In the genomic region with DNA sequence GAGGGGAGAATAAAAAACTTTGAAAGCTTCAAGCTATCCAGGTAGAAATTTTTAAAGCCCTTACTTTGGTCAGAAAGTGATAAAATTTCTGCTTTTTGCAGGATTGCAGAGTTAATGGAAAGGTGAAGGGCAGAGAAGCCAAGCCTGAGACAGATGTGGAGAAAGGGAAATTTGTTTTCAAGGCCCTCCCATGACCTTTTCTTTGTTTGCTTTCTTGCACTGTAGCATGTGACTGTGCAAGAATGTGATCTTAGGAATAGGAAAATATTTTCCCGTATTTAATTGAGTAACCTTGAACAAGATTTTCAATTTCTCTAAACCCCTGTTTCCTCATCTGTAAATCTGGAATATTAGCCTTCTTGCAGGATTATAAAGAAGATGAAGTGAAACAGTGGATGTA, we compare ENCODE assay signal across 22 cellular contexts.
DNase-seq lines count a peak whose midpoint lies in the region; TF ChIP-seq lines count a peak whose summit lies in the region.
"Had no signal": no experiment of that assay in that cellular context is flagged by ENCODE, and none has a peak within 500 bp of the region (broad histone marks: within the 10 kb centered on the region; RNA-seq: fewer than 3 reads in every experiment).

No MANE protein-coding gene starts in this region.

- TF ChIP-seq POLR2A in adrenal gland (IDR thresholded peaks at IDR 0.05) (no peak), esophagus squamous epithelium (IDR thresholded peaks at IDR 0.05) (no peak)

- H3K27me3 ChIP-seq in adrenal gland = no peaks in the 10 kb centered on the region
- no peaks in the 10 kb centered on the region for H3K27me3 ChIP-seq in BE2C
- no peaks in the 10 kb centered on the region for H3K27me3 ChIP-seq in esophagus squamous epithelium
- H3K27me3 ChIP-seq: BLaER1 treated with 17β-estradiol and CSF1 and Interleukin-3, amounts not matched to agents 10 nM and 100 nM had no signal

- no peak for DNase-seq in adrenal gland
- DNase-seq in left kidney (ENCODE audit: low read depth, low spot score) = peak; percentile 8
- peak; percentile 15 for DNase-seq in renal cortical epithelial cell (ENCODE audit: low read depth)
- no peak for DNase-seq in BE2C
- no peak for DNase-seq in stimulated activated CD4-positive, alpha-beta T cell treated with anti-CD3 and anti-CD28 coated beads, Interleukin-4, amount 100 ng/mL, for 24 hours
- DNase-seq in NCI-H226 = no peak
- no peak for DNase-seq in esophagus squamous epithelium (lab: John Stamatoyannopoulos, UW)
- DNase-seq: 8988T; ACHN; Caco-2; CD4-positive, alpha-beta T cell; CD8-positive, alpha-beta T cell; DMS 273 treated with DMSO at 0.1 percent for 48 hours; DMS153; DMS53; DMS79; DND-41; EL; GDM1 had no signal

- H3K27ac ChIP-seq in adrenal gland (peak overlapping the region in 3 of 5 donors; percentile 8 to 85 (median 43)), esophagus squamous epithelium (no peak overlapping the region)
- H3K27ac ChIP-seq: BLaER1 treated with 17β-estradiol and CSF1 and Interleukin-3, amounts not matched to agents 10 nM and 100 nM; C4-2B had no signal

- H3K4me3 ChIP-seq in adrenal gland (no peak overlapping the region), BE2C (ENCODE audit: low read depth, low read length) (no peak overlapping the region), esophagus squamous epithelium (no peak overlapping the region)
- H3K4me3 ChIP-seq: BLaER1 treated with 17β-estradiol and CSF1 and Interleukin-3, amounts not matched to agents 10 nM and 100 nM; GM12878 had no signal

- H3K36me3 ChIP-seq in adrenal gland (replicated peaks in 1 of 2) = no peaks in the 10 kb centered on the region
- no peaks in the 10 kb centered on the region for H3K36me3 ChIP-seq in BE2C
- no peaks in the 10 kb centered on the region for H3K36me3 ChIP-seq in esophagus squamous epithelium
- H3K36me3 ChIP-seq: BLaER1 treated with 17β-estradiol and CSF1 and Interleukin-3, amounts not matched to agents 10 nM and 100 nM had no signal

- TF ChIP-seq CTCF in adrenal gland (IDR thresholded peaks at IDR 0.05) (no peak), BE2C (IDR thresholded peaks at IDR 0.05; ENCODE audit: low read depth, low read length) (no peak), esophagus squamous epithelium (IDR thresholded peaks at IDR 0.05) (no peak)

- intact Hi-C loops in adrenal gland (cut with DNase I) = no loop called here
- intact Hi-C loops in esophagus squamous epithelium (cut with DNase I) = no loop called here

- H3K4me1 ChIP-seq in adrenal gland (replicated peaks in 1 of 2) = peaks cover 20 to 21% of the 10 kb centered on the region in 2 donors
- H3K4me1 ChIP-seq in BE2C = no peaks in the 10 kb centered on the region
- peaks cover 0 to 4% (median 0%) of the 10 kb centered on the region in 3 donors for H3K4me1 ChIP-seq in esophagus squamous epithelium
- H3K4me1 ChIP-seq: Caco-2 had no signal

- H3K9me3 ChIP-seq in adrenal gland (replicated peaks in 1 of 3) (no peaks in the 10 kb centered on the region), BE2C (no peaks in the 10 kb centered on the region), esophagus squamous epithelium (no peaks in the 10 kb centered on the region)
- H3K9me3 ChIP-seq: Caco-2 had no signal

- WGBS in adrenal gland, 4 donors = 22 to 24% (median 23%) methylated on average over 1 of the region's 1 CpG
- 53 to 58% methylated on average over 1 of the region's 1 CpG for WGBS in esophagus squamous epithelium, 2 donors

Comparison
In these comparisons a context has a peak if more than half of its experiments do, and no peak if none do; other contexts are left out.
1. DNase-seq: peak in left kidney (single experiment) and renal cortical epithelial cell (single experiment); none in adrenal gland (0 of 7), BE2C (single experiment), stimulated activated CD4-positive, alpha-beta T cell treated with anti-CD3 and anti-CD28 coated beads, Interleukin-4, amount 100 ng/mL, for 24 hours (single experiment), NCI-H226 (single experiment) and esophagus squamous epithelium (single experiment).
2. H3K27ac ChIP-seq: peak in adrenal gland (3 of 5); none in esophagus squamous epithelium (0 of 4).